15 cellular contexts compared by ENCODE assay signal in genomic region chr15:36798366-36798765, GRCh38.
DNase-seq lines count a peak whose midpoint lies in the region; FAIRE-seq and TF ChIP-seq lines count a peak whose summit lies in the region.
"Had no signal": no experiment of that assay in that cellular context is flagged by ENCODE, and none has a peak within 500 bp of the region (broad histone marks: within the 10 kb centered on the region; RNA-seq: fewer than 3 reads in every experiment).

No MANE protein-coding gene starts in this region.

- peak; percentile 95 for FAIRE-seq in RCC 7860 (lab: Jason Lieb, UNC)

- DNase-seq in ELR (ENCODE audit: low read depth) (peak; percentile 77), RCC 7860 (ENCODE audit: low spot score) (peak; percentile 68), foreskin fibroblast (peak; percentile 56 to 71), stromal cell of bone marrow (ENCODE audit: low read depth) (peak; percentile 31), breast epithelium (ENCODE audit: low spot score in 2 of 2) (no peak), NCI-H1092 treated with DMSO at 0.1 percent for 48 hours (lab: John Stamatoyannopoulos, UW) (no peak)
- no peak for DNase-seq in stimulated activated naive CD4-positive, alpha-beta T cell (lab: John Stamatoyannopoulos, UW)
- DNase-seq: activated CD8-positive, alpha-beta memory T cell treated with anti-CD3 and anti-CD28 coated beads, Interleukin-2, amount 10 ng/mL, durations not matched to agents 7 days and 5 days; activated naive CD4-positive, alpha-beta T cell; CD4-positive, alpha-beta memory T cell; effector CD8-positive, alpha-beta T cell; gastrocnemius medialis; NCI-H187; NCI-H524 had no signal

- TF ChIP-seq POLR2A in breast epithelium (IDR thresholded peaks at IDR 0.05): no peak

- H3K27me3 ChIP-seq in breast epithelium: no peaks in the 10 kb centered on the region
- H3K27me3 ChIP-seq: cardiac muscle cell, gastrocnemius medialis had no signal

- H3K4me1 ChIP-seq in breast epithelium: no peaks in the 10 kb centered on the region
- H3K4me1 ChIP-seq: gastrocnemius medialis had no signal

- H3K36me3 ChIP-seq in breast epithelium: no peaks in the 10 kb centered on the region
- H3K36me3 ChIP-seq: cardiac muscle cell, gastrocnemius medialis had no signal

- no peak overlapping the region for H3K27ac ChIP-seq in breast epithelium
- H3K27ac ChIP-seq: gastrocnemius medialis had no signal

- intact Hi-C loops in breast epithelium (cut with DNase I; ENCODE audit: low total_unique reads): no loop called here

- no peak overlapping the region for H3K4me3 ChIP-seq in foreskin fibroblast (ENCODE audit: low read depth in 1 of 2, low read length in 2 of 2)
- no peak overlapping the region for H3K4me3 ChIP-seq in breast epithelium
- H3K4me3 ChIP-seq: cardiac muscle cell, gastrocnemius medialis had no signal

- no peaks in the 10 kb centered on the region for H3K9me3 ChIP-seq in breast epithelium
- H3K9me3 ChIP-seq: gastrocnemius medialis had no signal

- no peak for TF ChIP-seq CTCF in foreskin fibroblast (IDR thresholded peaks at IDR 0.05; ENCODE audit: low read depth, low read length)
- TF ChIP-seq CTCF in breast epithelium (IDR thresholded peaks at IDR 0.05): no peak

Comparison
In these comparisons a context has a peak if more than half of its experiments do, and no peak if none do; other contexts are left out.
1. DNase-seq: peak in ELR (single experiment), RCC 7860 (single experiment), foreskin fibroblast (2 of 2) and stromal cell of bone marrow (single experiment); none in breast epithelium (0 of 2), NCI-H1092 treated with DMSO at 0.1 percent for 48 hours (single experiment) and stimulated activated naive CD4-positive, alpha-beta T cell (0 of 6).